Comparison of ENCODE assay signal across 1 cellular context in genomic region chr21:41854426-41854995, GRCh38.
TF ChIP-seq lines count a peak whose summit lies in the region.

No MANE protein-coding gene starts in this region.

TF ChIP-seq in SK-N-SH, 30 proteins besides CTCF, POLR2A, EP300 and RAD21:
- TF ChIP-seq NFIC (IDR thresholded peaks at IDR 0.05; ENCODE audit: borderline replicate concordance) (no peak), TCF12 (IDR thresholded peaks at IDR 0.05) (no peak)
